ENCODE assay signal across 14 cellular contexts in genomic region chr4:119521306-119521705, GRCh38.
DNase-seq lines count a peak whose midpoint lies in the region; ATAC-seq and TF ChIP-seq lines count a peak whose summit lies in the region.
"Had no signal": no experiment of that assay in that cellular context is flagged by ENCODE, and none has a peak within 500 bp of the region (broad histone marks: within the 10 kb centered on the region; RNA-seq: fewer than 3 reads in every experiment).

No MANE protein-coding gene starts in this region.

- no peaks in the 10 kb centered on the region for H3K4me1 ChIP-seq in colonic mucosa

- H3K27me3 ChIP-seq in colonic mucosa: no peaks in the 10 kb centered on the region

- H3K9ac ChIP-seq in colonic mucosa (ENCODE audit: low read depth in 2 of 2, low read length in 2 of 2): no peak overlapping the region

- no peak overlapping the region for H3K4me3 ChIP-seq in colonic mucosa
- H3K4me3 ChIP-seq: HAP-1 had no signal

- H3K27ac ChIP-seq in colonic mucosa: no peak overlapping the region
- H3K27ac ChIP-seq: C4-2B had no signal

- H3K36me3 ChIP-seq in colonic mucosa: no peaks in the 10 kb centered on the region

- intact Hi-C loops in colonic mucosa (cut with DNase I) (no loop called here), left colon (cut with DNase I, micrococcal nuclease) (no loop called here)

- ATAC-seq in left colon (peak; percentile 99), HG02798 (IDR thresholded peaks at IDR 0.05; ENCODE audit: poor library complexity, unreplicated experiment) (no peak)

- TF ChIP-seq CTCF in colonic mucosa (IDR thresholded peaks at IDR 0.05): no peak

- no peaks in the 10 kb centered on the region for H3K9me3 ChIP-seq in colonic mucosa
- H3K9me3 ChIP-seq: HAP-1 had no signal

- DNase-seq in LoVo (ENCODE audit: low spot score): peak; percentile 80
- DNase-seq in colonic mucosa: peak; percentile 63
- DNase-seq in left colon: peak; percentile 44 to 59
- DNase-seq in NCI-H2171 treated with DMSO at 0.1 percent for 48 hours (lab: John Stamatoyannopoulos, UW): no peak
- no peak for DNase-seq in NCI-H774 (lab: John Stamatoyannopoulos, UW)
- DNase-seq in NCI-H2081 treated with DMSO at 0.1 percent for 48 hours (lab: John Stamatoyannopoulos, UW): no peak
- DNase-seq: CD4-positive, alpha-beta memory T cell; DMS153; DMS79 treated with DMSO at 0.1 percent for 48 hours; EL; GOT3 had no signal

Comparison
In these comparisons a context has a peak if more than half of its experiments do, and no peak if none do; other contexts are left out.
1. DNase-seq: peak in LoVo (single experiment), colonic mucosa (single experiment) and left colon (2 of 2); none in NCI-H2171 treated with DMSO at 0.1 percent for 48 hours (single experiment), NCI-H774 (single experiment) and NCI-H2081 treated with DMSO at 0.1 percent for 48 hours (single experiment).